In genomic region chr15:30956216-30956803, GRCh38 we compare ENCODE assay signal across 12 cellular contexts. TPM values are rescaled to one million over a fixed set of nuclear protein-coding genes. Genes with fewer than 3 reads are reported as not detected.
A peak's percentile ranks its signal among the peaks of the same experiment; 100 is the strongest.
DNase-seq lines count a peak whose midpoint lies in the region; ATAC-seq and TF ChIP-seq lines count a peak whose summit lies in the region.
"Had no signal": no experiment of that assay in that cellular context is flagged by ENCODE, and none has a peak within 500 bp of the region (broad histone marks: within the 10 kb centered on the region; RNA-seq: fewer than 3 reads in every experiment).

No MANE protein-coding gene starts in this region.

- POLR2A ChIA-PET in naive thymus-derived CD8-positive, alpha-beta T cell (lab: Charles Lee) = no interaction called here

- TF ChIP-seq CTCF in NB4 (IDR thresholded peaks at IDR 0.05; ENCODE audit: low read depth, low read length) (no peak), choroid plexus epithelial cell (conservative IDR thresholded peaks at IDR 0.05; ENCODE audit: low read depth, low read length) (no peak)

- H3K4me1 Mint-ChIP-seq in naive thymus-derived CD8-positive, alpha-beta T cell = peaks cover 0 to 8% (median 4%) of the 10 kb centered on the region in 4 donors

- TF ChIP-seq POLR2A in NB4 (IDR thresholded peaks at IDR 0.05; ENCODE audit: extremely low read depth, insufficient read length) = no peak

- H3K9me3 Mint-ChIP-seq in naive thymus-derived CD8-positive, alpha-beta T cell = no peaks in the 10 kb centered on the region
- H3K9me3 Mint-ChIP-seq: CD4-positive, alpha-beta T cell had no signal

- no peak overlapping the region for H3K4me3 Mint-ChIP-seq in naive thymus-derived CD8-positive, alpha-beta T cell
- H3K4me3 Mint-ChIP-seq: CD4-positive, alpha-beta T cell had no signal

- DNase-seq in ELR (ENCODE audit: low read depth) (peak; percentile 5), NB4 (ENCODE audit: low read depth) (peak; percentile 65), choroid plexus epithelial cell (ENCODE audit: low read depth) (peak; percentile 26), NCI-H345 treated with DMSO at 0.1 percent for 48 hours (lab: John Stamatoyannopoulos, UW; ENCODE audit: unreplicated experiment) (no peak), retina (no peak)
- no peak for DNase-seq in naive thymus-derived CD8-positive, alpha-beta T cell
- DNase-seq: activated CD4-positive, alpha-beta T cell treated with anti-CD3 and anti-CD28 coated beads, Interleukin-2, amount 50 U/mL, for 1 hour; activated effector memory CD4-positive, alpha-beta T cell treated with anti-CD3 and anti-CD28 coated beads, Interleukin-2, amount 50 U/mL, for 16 hours; CD4-positive, alpha-beta T cell; cerebellar nuclear complex had no signal

- H3K27me3 Mint-ChIP-seq in naive thymus-derived CD8-positive, alpha-beta T cell = no peaks in the 10 kb centered on the region
- H3K27me3 Mint-ChIP-seq: CD4-positive, alpha-beta T cell had no signal

- H3K4me3 ChIP-seq in NB4 (ENCODE audit: low read depth, low read length) (no peak overlapping the region), choroid plexus epithelial cell (ENCODE audit: low read depth, low read length) (no peak overlapping the region)

- peaks cover 9 to 94% (median 47%) of the 10 kb centered on the region in 3 donors for H3K36me3 Mint-ChIP-seq in naive thymus-derived CD8-positive, alpha-beta T cell

- H3K27ac Mint-ChIP-seq in naive thymus-derived CD8-positive, alpha-beta T cell = peak overlapping the region in 6 of 10 donors; percentile 6 to 82 (median 54)
- H3K27ac Mint-ChIP-seq: CD4-positive, alpha-beta T cell had no signal

- no peak for ATAC-seq in naive thymus-derived CD8-positive, alpha-beta T cell
- ATAC-seq in HG03354 (IDR thresholded peaks at IDR 0.05; ENCODE audit: poor library complexity, severe bottlenecking, unreplicated experiment) = no peak
- ATAC-seq in GM19452 (IDR thresholded peaks at IDR 0.05; ENCODE audit: unreplicated experiment) = no peak

RNA-seq across cellular contexts. Expression of gene MTMR10, which starts 35.1 kb away (rescaled TPM):
- total RNA-seq in naive thymus-derived CD8-positive, alpha-beta T cell = 10 to 100 TPM; 40.4 to 40.8 TPM
- 1 to 10 TPM; 3.4 to 9.8 (median 4.6) TPM for polyA plus RNA-seq in naive thymus-derived CD8-positive, alpha-beta T cell

RNA-seq across cellular contexts. Expression of gene FAN1, which starts 52.6 kb away (rescaled TPM):
- 10 to 100 TPM; 32.7 to 34.8 TPM for total RNA-seq in naive thymus-derived CD8-positive, alpha-beta T cell
- 1 to 10 TPM; 7.4 to 10.0 (median 9.4) TPM for polyA plus RNA-seq in naive thymus-derived CD8-positive, alpha-beta T cell

Comparison
In these comparisons a context has a peak if more than half of its experiments do, and no peak if none do; other contexts are left out.
1. DNase-seq: peak in ELR (single experiment), NB4 (single experiment) and choroid plexus epithelial cell (single experiment); none in naive thymus-derived CD8-positive, alpha-beta T cell (0 of 10), NCI-H345 treated with DMSO at 0.1 percent for 48 hours (single experiment) and retina (single experiment).